Comparison of ENCODE assay signal across 8 cellular contexts in the genomic region with DNA sequence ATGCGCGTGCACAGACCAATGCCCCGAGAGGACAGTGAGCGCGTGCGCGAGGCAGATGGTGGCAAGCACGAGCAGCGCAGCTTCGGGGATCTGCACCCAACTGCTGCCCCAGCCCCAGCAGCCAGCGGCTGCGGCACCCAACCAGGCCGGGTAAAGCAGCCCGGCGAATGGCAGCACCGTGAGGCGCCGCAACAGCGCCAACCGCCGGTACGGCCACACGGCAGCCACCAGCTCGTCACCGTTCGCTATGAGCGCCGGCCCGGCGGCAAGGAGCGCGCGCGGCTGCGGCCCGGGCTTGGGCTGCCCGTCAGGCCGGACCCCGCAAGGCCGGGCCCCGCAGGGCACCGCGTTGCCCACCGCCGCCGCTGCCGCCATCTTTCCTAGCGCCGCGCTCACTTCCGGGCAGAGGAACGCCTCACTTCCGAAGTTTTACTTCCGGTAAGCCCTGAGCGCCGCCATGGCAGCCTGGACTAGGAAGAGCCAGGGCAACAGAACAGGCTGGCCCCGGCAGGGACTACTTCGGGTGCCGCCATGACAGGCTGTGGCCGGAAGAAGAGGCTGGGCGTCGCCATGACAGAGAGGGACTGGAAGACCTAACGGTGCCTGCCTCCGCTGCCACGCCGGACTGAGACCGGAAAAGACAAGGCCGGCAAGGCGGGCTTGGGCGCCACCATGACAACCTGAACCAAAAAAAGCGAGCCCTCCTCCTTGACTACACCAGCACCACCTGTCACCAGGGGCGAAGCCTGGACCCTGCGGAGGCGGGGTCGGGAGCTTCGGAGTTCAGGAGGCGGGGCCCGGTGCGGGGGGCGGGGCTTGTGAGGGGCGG. TPM values are rescaled to one million over a fixed set of nuclear protein-coding genes. Genes with fewer than 3 reads are reported as not detected.
A peak's percentile ranks its signal among the peaks of the same experiment; 100 is the strongest.
DNase-seq lines count a peak whose midpoint lies in the region; ATAC-seq and TF ChIP-seq lines count a peak whose summit lies in the region.

Gene ATP13A1, minus strand, starts transcription at position 385 of the 829 bp plus-strand sequence. Its CDS starts 10 bp downstream, at position 375.

- peak; percentile 89 to 96 (median 91) for DNase-seq in CD8-positive, alpha-beta T cell
- DNase-seq in HK-2 (ENCODE audit: unreplicated experiment) (peak; percentile 96), NCI-H82 treated with DMSO at 0.1 percent for 48 hours (lab: John Stamatoyannopoulos, UW; ENCODE audit: unreplicated experiment) (peak; percentile 100), lower leg skin (ENCODE audit: low spot score in 2 of 2) (peak; percentile 96 to 99)
- DNase-seq in activated CD4-positive, alpha-beta memory T cell treated with anti-CD3 and anti-CD28 coated beads for 36 hours: peak; percentile 95
- peak; percentile 88 to 89 for DNase-seq in stimulated activated CD4-positive, alpha-beta T cell treated with anti-CD3 and anti-CD28 coated beads, Interleukin-4, amount 100 ng/mL, for 48 hours (ENCODE audit: low read depth in 2 of 2)

- TF ChIP-seq POLR2A in lower leg skin (IDR thresholded peaks at IDR 0.05): no peak

- peak within 1 kb of the TSS; percentile 88 for H3K27ac ChIP-seq in CD8-positive, alpha-beta T cell (ENCODE audit: low read depth, low read length)
- peak within 1 kb of the TSS; percentile 93 for H3K27ac ChIP-seq in duodenal mucosa (ENCODE audit: low read depth, low read length)

- H3K9me3 ChIP-seq in CD8-positive, alpha-beta T cell (ENCODE audit: low read length): no peaks in the 10 kb centered on the region
- H3K9me3 ChIP-seq in duodenal mucosa (ENCODE audit: control insufficient read depth in 1 of 2, low read length in 2 of 2): no peaks in the 10 kb centered on the region

- CTCF ChIA-PET in CD8-positive, alpha-beta T cell (lab: Charles Lee): interaction anchor here (0.6 to 2.4 kb wide), 5 partner anchors 10 to 131 kb away, joined by 3 to 9 read pairs (median 3); no protein-coding TSS in a partner anchor
- CTCF ChIA-PET in activated CD4-positive, alpha-beta memory T cell treated with anti-CD3 and anti-CD28 coated beads for 36 hours (lab: Charles Lee): interaction anchor here (0.6 to 1.5 kb wide), 2 partner anchors 131 to 171 kb away, joined by 4 read pairs; no protein-coding TSS in a partner anchor

- TF ChIP-seq CTCF in CD8-positive, alpha-beta T cell (IDR thresholded peaks at IDR 0.05): peak; percentile 34
- TF ChIP-seq CTCF in lower leg skin (IDR thresholded peaks at IDR 0.05): no peak

- ATAC-seq in CD8-positive, alpha-beta T cell: peak; percentile 63
- peak; percentile 57 for ATAC-seq in GM19452 (IDR thresholded peaks at IDR 0.05; ENCODE audit: unreplicated experiment)

- H3K27me3 Mint-ChIP-seq in CD8-positive, alpha-beta T cell (ENCODE audit: low read depth): no peaks in the 10 kb centered on the region
- no peaks in the 10 kb centered on the region for H3K27me3 Mint-ChIP-seq in activated CD4-positive, alpha-beta memory T cell treated with anti-CD3 and anti-CD28 coated beads for 36 hours

- peak within 1 kb of the TSS; percentile 67 for H3K4me3 ChIP-seq in CD8-positive, alpha-beta T cell (ENCODE audit: low read depth, low read length)
- H3K4me3 ChIP-seq in duodenal mucosa (ENCODE audit: low read depth in 1 of 2, low read length in 2 of 2): peak within 1 kb of the TSS; percentile 79 to 92
- peak within 1 kb of the TSS; percentile 84 for H3K4me3 ChIP-seq in lower leg skin (ENCODE audit: low read depth, poor library complexity, severe bottlenecking)

- H3K4me1 ChIP-seq in CD8-positive, alpha-beta T cell (ENCODE audit: insufficient read depth, low read length): peaks cover 36% of the 10 kb centered on the region
- peaks cover 17 to 24% of the 10 kb centered on the region in 2 donors for H3K4me1 ChIP-seq in duodenal mucosa (ENCODE audit: control insufficient read depth in 1 of 2, insufficient read depth in 2 of 2, low read length in 2 of 2)

- H3K36me3 ChIP-seq in CD8-positive, alpha-beta T cell (ENCODE audit: insufficient read depth, low read length): peaks cover 5% of the 10 kb centered on the region
- H3K36me3 ChIP-seq in duodenal mucosa (ENCODE audit: control insufficient read depth in 1 of 2, insufficient read depth in 2 of 2, low read length in 2 of 2): peaks cover 7 to 15% of the 10 kb centered on the region in 2 donors

- peak within 1 kb of the TSS; percentile 99 for H3K27ac Mint-ChIP-seq in CD8-positive, alpha-beta T cell
- peak within 1 kb of the TSS; percentile 98 for H3K27ac Mint-ChIP-seq in activated CD4-positive, alpha-beta memory T cell treated with anti-CD3 and anti-CD28 coated beads for 36 hours

- H3K9me3 Mint-ChIP-seq in CD8-positive, alpha-beta T cell: no peaks in the 10 kb centered on the region
- H3K9me3 Mint-ChIP-seq in activated CD4-positive, alpha-beta memory T cell treated with anti-CD3 and anti-CD28 coated beads for 36 hours: no peaks in the 10 kb centered on the region

- no peaks in the 10 kb centered on the region for H3K27me3 ChIP-seq in CD8-positive, alpha-beta T cell (ENCODE audit: insufficient read depth, low read length)
- H3K27me3 ChIP-seq in duodenal mucosa (ENCODE audit: control insufficient read depth in 1 of 2, insufficient read depth in 2 of 2, low read length in 2 of 2): no peaks in the 10 kb centered on the region

- intact Hi-C loops in CD8-positive, alpha-beta T cell (cut with DNase I, micrococcal nuclease): loop anchor here (1.0 to 10.0 kb wide), 14 partner anchors 20 to 471 kb away; partner anchors contain the start of genes GATAD2A (in 2 of the 2), ZNF14 (in 2 of the 2), BORCS8 (in 1 of the 2) and GMIP (in 1 of the 2)
- intact Hi-C loops in activated CD4-positive, alpha-beta memory T cell treated with anti-CD3 and anti-CD28 coated beads for 36 hours (cut with micrococcal nuclease): loop anchor here (1.0 to 10.0 kb wide), 6 partner anchors 45 to 469 kb away; partner anchors contain the start of genes BORCS8, GATAD2A, PBX4 and RFXANK
- intact Hi-C loops in lower leg skin (cut with DNase I; ENCODE audit: low total_unique reads): no loop called here

- H3K36me3 Mint-ChIP-seq in CD8-positive, alpha-beta T cell: peaks cover 41% of the 10 kb centered on the region
- H3K36me3 Mint-ChIP-seq in activated CD4-positive, alpha-beta memory T cell treated with anti-CD3 and anti-CD28 coated beads for 36 hours: peaks cover 22% of the 10 kb centered on the region

- H3K4me3 Mint-ChIP-seq in CD8-positive, alpha-beta T cell: peak within 1 kb of the TSS; percentile 90
- H3K4me3 Mint-ChIP-seq in activated CD4-positive, alpha-beta memory T cell treated with anti-CD3 and anti-CD28 coated beads for 36 hours: peak within 1 kb of the TSS; percentile 96

- H3K4me1 Mint-ChIP-seq in CD8-positive, alpha-beta T cell (ENCODE audit: low read depth): peaks cover 43% of the 10 kb centered on the region
- peaks cover 39% of the 10 kb centered on the region for H3K4me1 Mint-ChIP-seq in activated CD4-positive, alpha-beta memory T cell treated with anti-CD3 and anti-CD28 coated beads for 36 hours (ENCODE audit: low read depth)

- POLR2A ChIA-PET in CD8-positive, alpha-beta T cell (lab: Charles Lee): interaction anchor here (0.6 to 3.6 kb wide), 15 partner anchors 19 to 248 kb away, joined by 3 to 20 read pairs (median 5); partner anchors contain the start of genes GMIP, LPAR2, ZNF14 and ZNF253
- POLR2A ChIA-PET in activated CD4-positive, alpha-beta memory T cell treated with anti-CD3 and anti-CD28 coated beads for 36 hours (lab: Charles Lee): interaction anchor here (1.0 to 2.0 kb wide), 7 partner anchors 14 to 202 kb away, joined by 3 to 9 read pairs (median 5); partner anchors contain the start of genes GMIP, NDUFA13, TSSK6 and ZNF253

- peak within 1 kb of the TSS; percentile 78 to 84 for H3K9ac ChIP-seq in duodenal mucosa (ENCODE audit: low read depth in 1 of 2, low read length in 2 of 2)

- 0% methylated on average over 39 to 55 of the region's 81 CpGs for WGBS in lower leg skin, 2 donors

RNA-seq across cellular contexts. Expression of gene ATP13A1, which starts in this region (rescaled TPM):
- 10 to 100 TPM; 79.4 to 87.9 TPM for total RNA-seq in CD8-positive, alpha-beta T cell
- 10 to 100 TPM; 66.6 to 69.2 TPM for total RNA-seq in activated CD4-positive, alpha-beta memory T cell treated with anti-CD3 and anti-CD28 coated beads for 36 hours
- total RNA-seq in lower leg skin: 100 to 1,000 TPM in 2 of 4 donors, 10 to 100 TPM in 2; 60.8 to 162 (median 109) TPM

Comparison
In these comparisons a context has a peak if more than half of its experiments do, and no peak if none do; other contexts are left out.
1. Peak in every context shown above with its lines: DNase-seq, ATAC-seq, H3K4me3 ChIP-seq and H3K27ac ChIP-seq.